In genomic region chr17:16880121-16880842, GRCh38 we compare ENCODE assay signal across 26 cellular contexts.
"Had no signal": no experiment of that assay in that cellular context is flagged by ENCODE, and none has a peak within 500 bp of the region (broad histone marks: within the 10 kb centered on the region; RNA-seq: fewer than 3 reads in every experiment).

No MANE protein-coding gene starts in this region.

- H3K27ac Mint-ChIP-seq: activated CD4-positive, alpha-beta memory T cell treated with anti-CD3 and anti-CD28 coated beads, Interleukin-2, amount 10 ng/mL, durations not matched to agents 7 days and 5 days; activated naive CD4-positive, alpha-beta T cell treated with anti-CD3 and anti-CD28 coated beads, Interleukin-2, amount 50 U/mL, for 72 hours; activated T-cell treated with anti-CD3 and anti-CD28 coated beads, Interleukin-2, amount 50 U/mL, for 72 hours; mesothelial cell of epicardium; naive B cell had no signal

- H3K4me3 ChIP-seq: breast epithelium, colonic mucosa, psoas muscle, testis, transverse colon had no signal

- DNase-seq: activated CD4-positive, alpha-beta memory T cell treated with anti-CD3 and anti-CD28 coated beads, Interleukin-2, amount 10 ng/mL, durations not matched to agents 7 days and 5 days; activated CD4-positive, alpha-beta T cell treated with anti-CD3 and anti-CD28 coated beads for 48 hours; activated naive CD4-positive, alpha-beta T cell; activated T-cell treated with anti-CD3 and anti-CD28 coated beads, Interleukin-2, amount 50 U/mL, for 72 hours; colonic mucosa; effector CD8-positive, alpha-beta T cell; left cardiac atrium; left ventricle myocardium superior; mammary epithelial cell; naive B cell; nucleus accumbens; psoas muscle; stimulated activated naive CD4-positive, alpha-beta T cell treated with Interleukin-2 at 50 U/mL for 16 hours; T-helper 9 cell; testis; transverse colon had no signal

- H3K9me3 ChIP-seq: colonic mucosa, psoas muscle, testis, transverse colon had no signal

- ATAC-seq: activated CD4-positive, CD25-positive, alpha-beta regulatory T cell treated with anti-CD3 and anti-CD28 coated beads, Interleukin-2, amount 50 U/mL, for 24 hours; activated naive CD4-positive, alpha-beta T cell treated with anti-CD3 and anti-CD28 coated beads, Interleukin-2, amount 50 U/mL, for 72 hours; activated T-cell treated with anti-CD3 and anti-CD28 coated beads, Interleukin-2, amount 50 U/mL, for 72 hours; left cardiac atrium; left ventricle myocardium superior; psoas muscle had no signal

- H3K36me3 ChIP-seq: breast epithelium, colonic mucosa, transverse colon had no signal

- H3K36me3 Mint-ChIP-seq: mesothelial cell of epicardium had no signal

- H3K4me1 ChIP-seq: breast epithelium, colonic mucosa, parathyroid adenoma, psoas muscle, testis, transverse colon had no signal

- H3K4me1 Mint-ChIP-seq: activated CD4-positive, alpha-beta memory T cell treated with anti-CD3 and anti-CD28 coated beads, Interleukin-2, amount 10 ng/mL, durations not matched to agents 7 days and 5 days; mesothelial cell of epicardium; naive B cell had no signal

- H3K27me3 ChIP-seq: breast epithelium, colonic mucosa, testis, transverse colon had no signal

- FAIRE-seq: frontal cortex, islet of Langerhans, TTC549, urothelium cell line had no signal

- H3K27ac ChIP-seq: breast epithelium, colonic mucosa, parathyroid adenoma, psoas muscle, testis, transverse colon, VCaP had no signal

- H3K4me3 Mint-ChIP-seq: activated CD4-positive, alpha-beta memory T cell treated with anti-CD3 and anti-CD28 coated beads, Interleukin-2, amount 10 ng/mL, durations not matched to agents 7 days and 5 days; activated T-cell treated with anti-CD3 and anti-CD28 coated beads, Interleukin-2, amount 50 U/mL, for 72 hours; mesothelial cell of epicardium; naive B cell had no signal

- H3K9me3 Mint-ChIP-seq: activated CD4-positive, alpha-beta memory T cell treated with anti-CD3 and anti-CD28 coated beads, Interleukin-2, amount 10 ng/mL, durations not matched to agents 7 days and 5 days; activated T-cell treated with anti-CD3 and anti-CD28 coated beads, Interleukin-2, amount 50 U/mL, for 72 hours had no signal
